Comparison of ENCODE assay signal across 10 cellular contexts in genomic region chr7:30173058-30173897, GRCh38. TPM values are rescaled to one million over a fixed set of nuclear protein-coding genes. Genes with fewer than 3 reads are reported as not detected.
DNase-seq lines count a peak whose midpoint lies in the region; ATAC-seq and TF ChIP-seq lines count a peak whose summit lies in the region.
"Had no signal": no experiment of that assay in that cellular context is flagged by ENCODE, and none has a peak within 500 bp of the region (broad histone marks: within the 10 kb centered on the region; RNA-seq: fewer than 3 reads in every experiment).

No MANE protein-coding gene starts in this region.

- no peak overlapping the region for H3K27ac ChIP-seq in lower lobe of right lung
- H3K27ac ChIP-seq: KMS-11, parathyroid adenoma had no signal

- intact Hi-C loops in lower lobe of right lung (cut with DNase I), result no loop called here

- H3K27me3 ChIP-seq in lower lobe of right lung (ENCODE audit: low read depth) (no peaks in the 10 kb centered on the region), H7 (ENCODE audit: control insufficient read depth, insufficient read depth, low read length) (peaks cover 6% of the 10 kb centered on the region)

- peak; percentile 28 for TF ChIP-seq CTCF in choroid plexus epithelial cell (conservative IDR thresholded peaks at IDR 0.05; ENCODE audit: low read depth, low read length)
- peak; percentile 19 for TF ChIP-seq CTCF in lower lobe of right lung (IDR thresholded peaks at IDR 0.05)

- H3K36me3 ChIP-seq in lower lobe of right lung (no peaks in the 10 kb centered on the region), H7 (replicated peaks; ENCODE audit: control insufficient read depth, insufficient read depth, low read length) (no peaks in the 10 kb centered on the region)

- peaks cover 32% of the 10 kb centered on the region for H3K4me1 ChIP-seq in lower lobe of right lung
- H3K4me1 ChIP-seq: parathyroid adenoma had no signal

- no peak overlapping the region for H3K4me3 ChIP-seq in choroid plexus epithelial cell (ENCODE audit: low read depth, low read length)
- no peak overlapping the region for H3K4me3 ChIP-seq in lower lobe of right lung
- H3K4me3 ChIP-seq in H7 (ENCODE audit: insufficient read depth, low read depth, low read length), result no peak overlapping the region

- H3K9me3 ChIP-seq in lower lobe of right lung, result no peaks in the 10 kb centered on the region

- ATAC-seq in lower lobe of right lung (peak; percentile 66 to 74), GM21723 (IDR thresholded peaks at IDR 0.05; ENCODE audit: unreplicated experiment) (no peak)

- peak; percentile 100 for DNase-seq in H4 (ENCODE audit: low spot score)
- DNase-seq in NCI-H69 (lab: John Stamatoyannopoulos, UW), result peak; percentile 100
- peak; percentile 74 for DNase-seq in choroid plexus epithelial cell (ENCODE audit: low read depth)
- peak; percentile 67 for DNase-seq in lower lobe of right lung
- DNase-seq in H7, result no peak
- no peak for DNase-seq in activated CD4-positive, alpha-beta T cell treated with anti-CD3 and anti-CD28 coated beads for 4 hours
- no peak for DNase-seq in effector CD8-positive, alpha-beta T cell (lab: John Stamatoyannopoulos, UW)

RNA-seq across cellular contexts. Expression of gene MTURN, which starts 38.5 kb away (rescaled TPM):
- 4.8 and 5.9 TPM in 2 replicates for total RNA-seq in H4 (2014; rRNA removed; shearing (Covaris generic))
- 39.4 TPM for total RNA-seq in lower lobe of right lung
- total RNA-seq in H7 (2014; rRNA removed; shearing (Covaris generic)), result 1.1 and 2.3 TPM in 2 replicates

Comparison
In these comparisons a context has a peak if more than half of its experiments do, and no peak if none do; other contexts are left out.
1. DNase-seq: peak in H4 (single experiment), NCI-H69 (single experiment), choroid plexus epithelial cell (single experiment) and lower lobe of right lung (single experiment); none in H7 (single experiment), activated CD4-positive, alpha-beta T cell treated with anti-CD3 and anti-CD28 coated beads for 4 hours (0 of 2) and effector CD8-positive, alpha-beta T cell (single experiment).